In genomic region chr6:165884813-165885765, GRCh38 we compare ENCODE assay signal across 8 cellular contexts.
DNase-seq lines count a peak whose midpoint lies in the region; ATAC-seq lines count a peak whose summit lies in the region.

No MANE protein-coding gene starts in this region.

- H3K36me3 ChIP-seq in SJCRH30 = no peaks in the 10 kb centered on the region
- H3K36me3 ChIP-seq in trophoblast cell (ENCODE audit: control insufficient read depth in 1 of 2, insufficient read depth in 2 of 2, low read length in 2 of 2) = no peaks in the 10 kb centered on the region

- no peaks in the 10 kb centered on the region for H3K27me3 ChIP-seq in SJCRH30
- H3K27me3 ChIP-seq in trophoblast cell (ENCODE audit: insufficient read depth, low read length) = no peaks in the 10 kb centered on the region

- no peaks in the 10 kb centered on the region for H3K79me1 ChIP-seq in trophoblast cell (ENCODE audit: low read length)

- H2AK5ac ChIP-seq in trophoblast cell (ENCODE audit: low read length) = no peak overlapping the region

- H2BK5ac ChIP-seq in trophoblast cell (ENCODE audit: low read depth, low read length, poor library complexity) = no peak overlapping the region

- peak; percentile 3 for DNase-seq in DMS79 (lab: John Stamatoyannopoulos, UW)
- DNase-seq in HUDEP-2 (lab: John Stamatoyannopoulos, UW; ENCODE audit: unreplicated experiment in 76 of 76) = peak in 60 of 76 experiments; percentile 11 to 80 (median 53)
- DNase-seq in SJCRH30 = peak; percentile 77 to 87
- peak; percentile 19 for DNase-seq in activated gamma-delta T cell treated with anti-CD3 and anti-CD28 coated beads, Interleukin-2, amount 50 U/mL, for 16 hours (ENCODE audit: low read depth)
- peak; percentile 69 for DNase-seq in germinal center (ENCODE audit: low spot score)
- DNase-seq in trophoblast cell = peak; percentile 68 to 85
- DNase-seq in ureter (ENCODE audit: low spot score) = peak; percentile 61

- no peak overlapping the region for H4K12ac ChIP-seq in trophoblast cell (ENCODE audit: low read depth, low read length)

- no CpG with 5 or more reads among the region's 32 CpGs for whole genome bisulfite sequencing in trophoblast cell (ENCODE audit: extremely low coverage, insufficient coverage, insufficient read length)

- H3K23ac ChIP-seq in trophoblast cell (ENCODE audit: low read length) = no peak overlapping the region

- H3K4ac ChIP-seq in trophoblast cell (ENCODE audit: low read depth, low read length) = no peak overlapping the region

- H3K4me1 ChIP-seq in SJCRH30 = peaks cover 9% of the 10 kb centered on the region
- no peaks in the 10 kb centered on the region for H3K4me1 ChIP-seq in trophoblast cell (ENCODE audit: control insufficient read depth in 1 of 2, insufficient read depth in 2 of 2, low read length in 2 of 2)

- H3K79me2 ChIP-seq in trophoblast cell (ENCODE audit: control insufficient read depth, insufficient read depth, low read length, poor library complexity) = no peaks in the 10 kb centered on the region

- no peak overlapping the region for H2BK12ac ChIP-seq in trophoblast cell (ENCODE audit: low read length)

- H3K9ac ChIP-seq in trophoblast cell (ENCODE audit: low read length) = no peak overlapping the region

- H3K9me3 ChIP-seq in SJCRH30 (replicated peaks) = no peaks in the 10 kb centered on the region
- H3K9me3 ChIP-seq in trophoblast cell (ENCODE audit: insufficient read depth, low read depth, low read length) = no peaks in the 10 kb centered on the region

- peak; percentile 94 for ATAC-seq in GM21423 (IDR thresholded peaks at IDR 0.05; ENCODE audit: unreplicated experiment)

- no peak overlapping the region for H2AFZ ChIP-seq in trophoblast cell (ENCODE audit: insufficient read depth, low read length, poor library complexity)

- H3K27ac ChIP-seq in SJCRH30 (no peak overlapping the region), trophoblast cell (ENCODE audit: low read depth, low read length) (no peak overlapping the region)

- H4K91ac ChIP-seq in trophoblast cell (ENCODE audit: low read depth, low read length) = no peak overlapping the region

- H3K4me2 ChIP-seq in trophoblast cell (ENCODE audit: low read length) = no peak overlapping the region

- no peak overlapping the region for H3K18ac ChIP-seq in trophoblast cell (ENCODE audit: low read length)

- H4K8ac ChIP-seq in trophoblast cell (ENCODE audit: low read depth, low read length) = no peak overlapping the region

- H3K14ac ChIP-seq in trophoblast cell (ENCODE audit: low read length) = no peak overlapping the region

- H3K4me3 ChIP-seq in SJCRH30 (no peak overlapping the region), trophoblast cell (ENCODE audit: low read depth, low read length) (no peak overlapping the region)

- no peak overlapping the region for H2BK120ac ChIP-seq in trophoblast cell (ENCODE audit: insufficient read depth, low read length, poor library complexity)

Comparison
In these comparisons a context has a peak if more than half of its experiments do, and no peak if none do; other contexts are left out.
1. DNase-seq: peak in every context shown above with its lines; median percentile 82 in SJCRH30; 76 in trophoblast cell; 69 in germinal center; 61 in ureter; 53 in HUDEP-2; 19 in activated gamma-delta T cell treated with anti-CD3 and anti-CD28 coated beads, Interleukin-2, amount 50 U/mL, for 16 hours; 3 in DMS79.